In the genomic region with DNA sequence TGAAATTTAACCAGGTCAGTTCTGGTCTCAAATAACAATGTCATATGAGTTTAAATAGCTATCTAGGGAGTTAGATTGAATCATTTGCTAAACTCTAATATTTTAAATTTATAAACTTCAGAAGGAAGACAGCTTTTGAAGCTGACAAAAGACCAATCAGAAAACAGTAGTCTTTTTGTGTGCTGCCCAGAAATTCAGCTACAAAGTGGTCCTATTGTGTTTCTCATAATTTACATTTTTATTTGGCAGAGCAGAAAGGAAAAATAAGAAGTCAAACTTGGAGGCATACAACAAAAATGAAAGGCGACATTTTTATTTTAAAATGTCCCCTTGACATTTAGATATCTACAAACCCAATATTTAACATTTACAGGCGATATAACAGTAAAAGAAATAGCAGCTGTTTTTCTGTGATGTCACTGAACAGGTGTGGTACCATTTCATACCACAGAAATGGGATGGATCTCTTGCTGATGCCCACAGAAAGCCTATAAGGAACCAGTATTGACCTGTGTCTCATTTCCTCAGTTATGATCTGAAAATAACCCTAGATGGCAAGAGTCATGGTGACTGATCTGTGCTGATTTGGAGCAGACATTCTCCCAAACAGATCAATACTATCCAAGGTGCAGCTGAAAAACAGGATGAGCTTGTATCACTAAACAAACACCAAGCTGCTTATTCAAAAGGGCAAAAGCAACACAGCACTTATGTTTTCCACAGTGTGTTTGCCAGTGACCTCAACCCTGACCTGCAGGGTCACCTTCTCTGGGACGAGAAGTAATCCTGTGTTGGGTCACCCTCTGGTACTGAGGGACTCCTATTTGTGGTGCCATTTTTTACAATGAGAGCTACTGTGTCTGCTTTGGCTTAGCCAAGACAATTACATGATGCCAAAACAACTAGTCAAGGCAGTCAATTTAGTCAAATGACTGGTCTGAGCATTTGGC, we compare ENCODE assay signal across 28 cellular contexts. TPM values are rescaled to one million over a fixed set of nuclear protein-coding genes. Genes with fewer than 3 reads are reported as not detected.
DNase-seq lines count a peak whose midpoint lies in the region; FAIRE-seq and TF ChIP-seq lines count a peak whose summit lies in the region.
"Had no signal": no experiment of that assay in that cellular context is flagged by ENCODE, and none has a peak within 500 bp of the region (broad histone marks: within the 10 kb centered on the region; RNA-seq: fewer than 3 reads in every experiment).

No MANE protein-coding gene starts in this region.

- H3K36me3 Mint-ChIP-seq in nephron progenitor cell (ENCODE audit: low read depth) = no peaks in the 10 kb centered on the region
- H3K36me3 Mint-ChIP-seq: neural progenitor cell had no signal

- H3K27me3 ChIP-seq in bronchial epithelial cell (ENCODE audit: control insufficient read depth, insufficient read depth, low read length) = no peaks in the 10 kb centered on the region
- H3K27me3 ChIP-seq: neural progenitor cell, upper lobe of left lung had no signal

- peak; percentile 32 for DNase-seq in COLO668 (lab: John Stamatoyannopoulos, UW; ENCODE audit: unreplicated experiment)
- DNase-seq in NCI-H146 (lab: John Stamatoyannopoulos, UW) = peak; percentile 78
- DNase-seq in bronchial epithelial cell (ENCODE audit: low read depth) = no peak
- DNase-seq in midbrain (lab: John Stamatoyannopoulos, UW) = peak; percentile 38
- no peak for DNase-seq in NCI-H187 treated with DMSO at 0.1 percent for 48 hours (lab: John Stamatoyannopoulos, UW)
- DNase-seq in nephron progenitor cell = no peak
- DNase-seq in cerebellum (ENCODE audit: low spot score) = no peak
- DNase-seq in UCSD-AML1 (lab: John Stamatoyannopoulos, UW; ENCODE audit: unreplicated experiment) = no peak
- DNase-seq: activated B cell treated with CpG ODN at 0.5 μM for 24 hours; activated CD4-positive, alpha-beta T cell treated with anti-CD3 and anti-CD28 coated beads, Interleukin-2, amount 50 U/mL, for 48 hours; activated CD8-positive, alpha-beta memory T cell treated with anti-CD3 and anti-CD28 coated beads, Interleukin-2, amount 50 U/mL, for 48 hours; aorta; DMS79 treated with DMSO at 0.1 percent for 48 hours; H7; mucosa of descending colon; NCI-H1105; NCI-H524; upper lobe of left lung had no signal

- H3K4me1 Mint-ChIP-seq in nephron progenitor cell = peaks cover 29% of the 10 kb centered on the region

- no peaks in the 10 kb centered on the region for H3K36me3 ChIP-seq in bronchial epithelial cell (ENCODE audit: control insufficient read depth, insufficient read depth, low read length)
- H3K36me3 ChIP-seq: gastroesophageal sphincter, neural progenitor cell, prostate gland, upper lobe of left lung had no signal

- FAIRE-seq in bronchial epithelial cell (lab: Jason Lieb, UNC) = peak; percentile 18
- FAIRE-seq: A549, islet of Langerhans had no signal

- no peaks in the 10 kb centered on the region for H3K9me3 Mint-ChIP-seq in nephron progenitor cell
- H3K9me3 Mint-ChIP-seq: activated B cell treated with CpG ODN at 0.5 μM for 24 hours; activated naive CD4-positive, alpha-beta T cell treated with anti-CD3 and anti-CD28 coated beads, Interleukin-2, amount 50 U/mL, for 72 hours; activated T-helper 17 cell treated with anti-CD3 and anti-CD28 coated beads, Interleukin-2, amount 50 U/mL, for 72 hours; dendritic cell treated with granulocyte-macrophage colony-stimulating factor and Interleukin-4, amounts not matched to agents 40 ng/mL and 50 ng/mL, for 4 days had no signal

- TF ChIP-seq CTCF in bronchial epithelial cell (IDR thresholded peaks at IDR 0.05; ENCODE audit: insufficient read depth, low read length, severe bottlenecking) (no peak), nephron progenitor cell (IDR thresholded peaks at IDR 0.05) (no peak)

- H3K4me3 ChIP-seq in bronchial epithelial cell (ENCODE audit: low read depth, low read length) = no peak overlapping the region
- H3K4me3 ChIP-seq: A549, gastroesophageal sphincter, mucosa of descending colon, neural progenitor cell, prostate gland, upper lobe of left lung had no signal

- H3K27ac Mint-ChIP-seq in nephron progenitor cell = no peak overlapping the region
- H3K27ac Mint-ChIP-seq: activated B cell treated with CpG ODN at 0.5 μM for 24 hours; activated naive CD4-positive, alpha-beta T cell treated with anti-CD3 and anti-CD28 coated beads, Interleukin-2, amount 50 U/mL, for 72 hours; activated T-helper 17 cell treated with anti-CD3 and anti-CD28 coated beads, Interleukin-2, amount 50 U/mL, for 72 hours; B cell; dendritic cell treated with granulocyte-macrophage colony-stimulating factor and Interleukin-4, amounts not matched to agents 40 ng/mL and 50 ng/mL, for 4 days; IgD-negative memory B cell; neural progenitor cell had no signal

- no peak overlapping the region for H3K4me3 Mint-ChIP-seq in nephron progenitor cell
- H3K4me3 Mint-ChIP-seq: activated B cell treated with CpG ODN at 0.5 μM for 24 hours; activated T-helper 17 cell treated with anti-CD3 and anti-CD28 coated beads, Interleukin-2, amount 50 U/mL, for 72 hours; B cell; dendritic cell treated with granulocyte-macrophage colony-stimulating factor and Interleukin-4, amounts not matched to agents 40 ng/mL and 50 ng/mL, for 4 days; IgD-negative memory B cell; neural progenitor cell had no signal

- no peaks in the 10 kb centered on the region for H3K27me3 Mint-ChIP-seq in nephron progenitor cell (ENCODE audit: low read depth, poor library complexity)

RNA-seq across cellular contexts. Expression of a gene that starts 3.6 kb away (rescaled TPM):
- total RNA-seq in bronchial epithelial cell (12.8 and 85.0 TPM in 2 replicates), cerebellum (12.4 TPM)
- total RNA-seq: activated B cell treated with CpG ODN at 0.5 μM for 24 hours; activated T-helper 17 cell treated with anti-CD3 and anti-CD28 coated beads, Interleukin-2, amount 50 U/mL, for 72 hours; B cell had no signal

Comparison
In these comparisons a context has a peak if more than half of its experiments do, and no peak if none do; other contexts are left out.
1. DNase-seq: peak in COLO668 (single experiment), NCI-H146 (single experiment) and midbrain (single experiment); none in bronchial epithelial cell (single experiment), NCI-H187 treated with DMSO at 0.1 percent for 48 hours (single experiment), nephron progenitor cell (single experiment), cerebellum (single experiment) and UCSD-AML1 (single experiment).